ENCODE assay signal across 7 cellular contexts in genomic region chr10:14959221-14960057, GRCh38. TPM values are rescaled to one million over a fixed set of nuclear protein-coding genes. Genes with fewer than 3 reads are reported as not detected.
DNase-seq lines count a peak whose midpoint lies in the region; ATAC-seq, FAIRE-seq and TF ChIP-seq lines count a peak whose summit lies in the region.

A gene with protein sequence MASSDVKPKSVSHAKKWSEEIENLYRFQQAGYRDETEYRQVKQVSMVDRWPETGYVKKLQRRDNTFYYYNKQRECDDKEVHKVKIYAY (plus strand): TSS chr10:14959388. CDS start chr10:14966469, 7,081 bp downstream.

- peaks cover 6% of the 10 kb centered on the region for H3K4me1 ChIP-seq in hepatocyte (ENCODE audit: insufficient read depth)

- no peaks in the 10 kb centered on the region for H3K9me3 ChIP-seq in hepatocyte (ENCODE audit: low read depth)

- H3K27me3 ChIP-seq in hepatocyte = no peaks in the 10 kb centered on the region

- H2AFZ ChIP-seq in hepatocyte = peak within 1 kb of the TSS; percentile 99

- no peaks in the 10 kb centered on the region for H4K20me1 ChIP-seq in hepatocyte (ENCODE audit: insufficient read depth, poor library complexity, severe bottlenecking)

- H3K4me3 ChIP-seq in astrocyte of the cerebellum (ENCODE audit: low read depth, low read length) (peak within 1 kb of the TSS; percentile 72), hepatocyte (peak within 1 kb of the TSS; percentile 54)

- TF ChIP-seq CTCF in astrocyte of the cerebellum (IDR thresholded peaks at IDR 0.05; ENCODE audit: low read depth, low read length, missing control alignments) (no peak), hepatocyte (IDR thresholded peaks at IDR 0.05; ENCODE audit: poor library complexity) (no peak)

- ATAC-seq in HG02973 (IDR thresholded peaks at IDR 0.05; ENCODE audit: unreplicated experiment) = peak; percentile 76

- in situ Hi-C loops in astrocyte of the cerebellum (cut with HindIII; ENCODE audit: low sequenced_read_pairs) = no loop called here

- peak within 1 kb of the TSS; percentile 85 for H3K4me2 ChIP-seq in hepatocyte

- H3K79me2 ChIP-seq in hepatocyte = no peaks in the 10 kb centered on the region

- DNase-seq in GM18507 (ENCODE audit: extremely low spot score, insufficient read length, low read depth) (peak; percentile 87), NCI-H1930 (lab: John Stamatoyannopoulos, UW) (peak; percentile 86 to 89), T-helper 22 cell (ENCODE audit: low read depth) (peak; percentile 71), astrocyte of the cerebellum (ENCODE audit: low read depth) (peak; percentile 77), hepatocyte (ENCODE audit: low spot score) (peak; percentile 95), renal cortical epithelial cell (ENCODE audit: low read depth) (peak; percentile 89)

- peak within 1 kb of the TSS; percentile 99 for H3K27ac ChIP-seq in hepatocyte

- no peaks in the 10 kb centered on the region for H3K36me3 ChIP-seq in hepatocyte (replicated peaks; ENCODE audit: insufficient read depth, low read depth)

- FAIRE-seq in GM18507 (lab: Jason Lieb, UNC) = no peak

- H3K9me2 ChIP-seq in hepatocyte (replicated peaks; ENCODE audit: insufficient read depth) = no peaks in the 10 kb centered on the region

- WGBS in hepatocyte (ENCODE audit: low lambda C conversion rate, missing lambda C conversion rate) = under 1% methylated on average over 53 of the region's 60 CpGs

RNA-seq across cellular contexts. Expression of the gene that starts here (rescaled TPM):
- not detected in 2 replicates for total RNA-seq in hepatocyte
- polyA plus RNA-seq in hepatocyte = 0.27 and 2.1 TPM in 2 replicates
- total RNA-seq in renal cortical epithelial cell = 0.40 TPM in 1 of 2 replicates, not detected in the other

Comparison
In these comparisons a context has a peak if more than half of its experiments do, and no peak if none do; other contexts are left out.
1. Peak in every context shown above with its lines: DNase-seq, ATAC-seq, H3K4me3 ChIP-seq and H3K27ac ChIP-seq.
2. Peak in DNase-seq in renal cortical epithelial cell; RNA of the gene not detected or under 1 TPM.